In the genomic region with DNA sequence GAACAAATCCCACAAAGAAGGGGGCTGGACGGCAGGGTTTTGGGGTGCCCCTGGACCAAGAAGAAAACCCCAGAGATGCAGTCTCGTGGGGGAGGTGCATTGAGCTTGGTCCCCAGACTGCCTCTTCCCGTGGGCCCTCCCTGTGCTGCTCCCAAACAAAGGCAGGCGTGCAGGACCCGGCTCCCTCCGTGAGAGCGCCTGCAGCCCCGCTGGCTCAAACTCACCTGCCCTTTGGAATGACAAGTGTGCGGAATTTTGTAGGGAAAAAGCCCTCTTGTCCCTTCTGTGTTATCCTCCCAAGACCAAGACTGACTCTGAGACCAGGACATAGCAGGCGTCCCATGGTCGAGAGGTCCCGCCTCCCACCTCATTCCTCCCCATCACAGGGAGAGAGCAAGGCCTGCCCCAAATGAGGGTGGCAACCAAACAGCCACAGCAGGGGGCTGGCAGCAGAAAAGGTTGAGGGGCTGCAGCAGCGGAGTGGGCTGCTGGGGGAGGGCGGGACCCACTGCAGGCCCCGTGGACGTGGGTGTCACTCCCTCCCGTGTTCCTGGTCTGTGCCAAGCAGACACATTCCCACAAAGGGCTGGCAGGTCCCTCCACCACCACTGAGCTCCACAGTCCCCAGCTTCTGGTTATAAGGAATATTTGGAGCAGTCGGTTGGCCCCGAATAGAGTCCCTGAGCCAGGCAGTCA, we compare ENCODE assay signal across 31 cellular contexts. TPM values are rescaled to one million over a fixed set of nuclear protein-coding genes. Genes with fewer than 3 reads are reported as not detected.
"Had no signal": no experiment of that assay in that cellular context is flagged by ENCODE, and none has a peak within 500 bp of the region (broad histone marks: within the 10 kb centered on the region; RNA-seq: fewer than 3 reads in every experiment).

No MANE protein-coding gene starts in this region.

- DNase-seq: colonic mucosa; cortex of kidney; effector CD8-positive, alpha-beta T cell; effector memory CD8-positive, alpha-beta T cell; endodermal cell; erythroblast; esophagus squamous epithelium; foreskin fibroblast; foreskin melanocyte; gastrocnemius medialis; glutamatergic neuron; head of caudate nucleus; heart right ventricle; hippocampal formation; kidney glomerular epithelial cell; left ventricle myocardium superior; lower lobe of right lung; mesenchymal stem cell; mucosa of descending colon had no signal

- ATAC-seq: effector memory CD8-positive, alpha-beta T cell; esophagus mucosa; gastrocnemius medialis; heart right ventricle; left lung; left ventricle myocardium superior; lower lobe of right lung; mucosa of descending colon had no signal

- H3K4me1 ChIP-seq: left lung, lower lobe of right lung had no signal

- H3K9me3 ChIP-seq: colonic mucosa, esophagus squamous epithelium, gastrocnemius medialis, heart right ventricle, left lung, lower lobe of right lung, mucosa of descending colon had no signal

- H3K4me3 ChIP-seq: colonic mucosa, esophagus squamous epithelium, gastrocnemius medialis, heart right ventricle, left lung, lower lobe of right lung, mucosa of descending colon had no signal

- H3K27me3 ChIP-seq: colonic mucosa, gastrocnemius medialis, heart right ventricle, left lung had no signal

- H3K9me3 Mint-ChIP-seq: dendritic cell treated with granulocyte-macrophage colony-stimulating factor and Interleukin-4, amounts not matched to agents 40 ng/mL and 50 ng/mL, for 4 days; effector memory CD8-positive, alpha-beta T cell; endodermal cell; mesothelial cell of epicardium had no signal

- H3K4me3 Mint-ChIP-seq: dendritic cell treated with granulocyte-macrophage colony-stimulating factor and Interleukin-4, amounts not matched to agents 40 ng/mL and 50 ng/mL, for 4 days; effector memory CD8-positive, alpha-beta T cell; endodermal cell; mesothelial cell of epicardium had no signal

- H3K27ac Mint-ChIP-seq: dendritic cell treated with granulocyte-macrophage colony-stimulating factor and Interleukin-4, amounts not matched to agents 40 ng/mL and 50 ng/mL, for 4 days; effector memory CD8-positive, alpha-beta T cell; endodermal cell; mesothelial cell of epicardium had no signal

- H3K36me3 Mint-ChIP-seq: mesothelial cell of epicardium had no signal

- H3K27me3 Mint-ChIP-seq: dendritic cell treated with granulocyte-macrophage colony-stimulating factor and Interleukin-4, amounts not matched to agents 40 ng/mL and 50 ng/mL, for 4 days had no signal

- FAIRE-seq: endometrium, islet of Langerhans, keratinocyte had no signal

- H3K36me3 ChIP-seq: colonic mucosa, esophagus squamous epithelium, gastrocnemius medialis, heart right ventricle, left lung, lower lobe of right lung had no signal

- H3K27ac ChIP-seq: colonic mucosa, epithelial cell of prostate, esophagus squamous epithelium, gastrocnemius medialis, heart right ventricle, left lung, lower lobe of right lung had no signal

RNA-seq across cellular contexts. Expression of gene FRMD1, which starts 5.6 kb away (rescaled TPM):
- total RNA-seq: dermis microvascular lymphatic vessel endothelial cell, endodermal cell, esophagus mucosa, glomerular endothelial cell, left lung, lower lobe of right lung, lung microvascular endothelial cell, mesothelial cell of epicardium, myocyte had no signal
- polyA plus RNA-seq: keratinocyte had no signal
